ENCODE assay signal across 18 cellular contexts in genomic region chr19:38031423-38031770, GRCh38.
DNase-seq lines count a peak whose midpoint lies in the region; ATAC-seq and TF ChIP-seq lines count a peak whose summit lies in the region.
"Had no signal": no experiment of that assay in that cellular context is flagged by ENCODE, and none has a peak within 500 bp of the region (broad histone marks: within the 10 kb centered on the region; RNA-seq: fewer than 3 reads in every experiment).

No MANE protein-coding gene starts in this region.

- no TSS peak for BruUV-seq in OCI-LY7 (replicated peaks; lab: Mats Ljungman, UMichigan)

- ATAC-seq in naive B cell (ENCODE audit: low read depth in 2 of 2) (no peak), GM21526 (IDR thresholded peaks at IDR 0.05; ENCODE audit: low FRiP score, unreplicated experiment) (no peak)
- ATAC-seq: activated CD8-positive, alpha-beta T cell treated with anti-CD3 and anti-CD28 coated beads, Interleukin-2, amount 10 ng/mL, durations not matched to agents 7 days and 5 days; GM12878; right cardiac atrium had no signal

- DNase-seq in OCI-LY7 (ENCODE audit: low spot score) = no peak
- DNase-seq in dermis blood vessel endothelial cell = peak; percentile 95
- DNase-seq in naive B cell = no peak
- no peak for DNase-seq in RWPE1 (ENCODE audit: low spot score)
- DNase-seq in NCI-H2029 (lab: John Stamatoyannopoulos, UW) = no peak
- DNase-seq in progenitor cell of endocrine pancreas (ENCODE audit: low spot score, unreplicated experiment) = no peak
- DNase-seq: activated CD8-positive, alpha-beta T cell treated with anti-CD3 and anti-CD28 coated beads, Interleukin-2, amount 10 ng/mL, durations not matched to agents 7 days and 5 days; COR-L47; glutamatergic neuron; HCEC 1CT; immature natural killer cell; MM.1S; NCI-H2081; NCI-H69; right cardiac atrium had no signal

- H3K36me3 ChIP-seq in DOHH2 (ENCODE audit: control insufficient read depth, low read length) = peaks cover 12% of the 10 kb centered on the region
- peaks cover 32% of the 10 kb centered on the region for H3K36me3 ChIP-seq in OCI-LY7 (ENCODE audit: insufficient read depth, low read length)

- H3K27me3 ChIP-seq in DOHH2 (ENCODE audit: control insufficient read depth, low read length) = no peaks in the 10 kb centered on the region

- H3K4me3 Mint-ChIP-seq in naive B cell (peak overlapping the region in 2 of 8 donors; percentile 9 to 41), progenitor cell of endocrine pancreas (ENCODE audit: low read depth) (no peak overlapping the region)
- H3K4me3 Mint-ChIP-seq: activated CD8-positive, alpha-beta T cell treated with anti-CD3 and anti-CD28 coated beads, Interleukin-2, amount 10 ng/mL, durations not matched to agents 7 days and 5 days; immature natural killer cell had no signal

- intact Hi-C loops in OCI-LY7 (cut with micrococcal nuclease; ENCODE audit: unreplicated experiment) = loop anchor here (5.0 kb wide), 1 partner anchor 104 kb away; no protein-coding TSS in a partner anchor

- H3K9me3 ChIP-seq in DOHH2 (ENCODE audit: control insufficient read depth, insufficient read depth, low read length) (no peaks in the 10 kb centered on the region), OCI-LY7 (ENCODE audit: low read length) (peaks cover 18% of the 10 kb centered on the region; the same call in 1 of the 2 replicates)

- H3K4me2 ChIP-seq in DOHH2 (ENCODE audit: low read length) (peak overlapping the region; percentile 19; the same call in 1 of the 2 replicates), OCI-LY7 (ENCODE audit: low read length) (0 out of 2 replicates have a peak overlapping the region, but pooled peaks have one; percentile 82)

- peaks cover 6% of the 10 kb centered on the region; the same call in 1 of the 2 replicates for H3F3A ChIP-seq in DOHH2 (ENCODE audit: control insufficient read depth, insufficient read depth)

- peaks cover 2 to 10% (median 5%) of the 10 kb centered on the region in 7 donors for H3K9me3 Mint-ChIP-seq in naive B cell
- peaks cover 2% of the 10 kb centered on the region for H3K9me3 Mint-ChIP-seq in progenitor cell of endocrine pancreas (ENCODE audit: low read depth)

- H3K36me3 Mint-ChIP-seq in naive B cell (peaks cover 22 to 24% of the 10 kb centered on the region in 2 donors), progenitor cell of endocrine pancreas (ENCODE audit: insufficient read depth) (peaks cover 21% of the 10 kb centered on the region)

- POLR2A ChIA-PET in OCI-LY7 (lab: Charles Lee) (interaction anchor here (0.6 to 3.0 kb wide), 2 partner anchors 27 to 122 kb away, joined by 4 to 20 read pairs; no protein-coding TSS in a partner anchor), RWPE1 (lab: Yijun Ruan, JAX; ENCODE audit: low non-redundant PET) (no interaction called here)

- peak overlapping the region in 5 of 6 donors; percentile 21 to 100 (median 94) for H3K27ac Mint-ChIP-seq in naive B cell
- no peak overlapping the region for H3K27ac Mint-ChIP-seq in progenitor cell of endocrine pancreas
- H3K27ac Mint-ChIP-seq: activated CD8-positive, alpha-beta T cell treated with anti-CD3 and anti-CD28 coated beads, Interleukin-2, amount 10 ng/mL, durations not matched to agents 7 days and 5 days had no signal

- H3K27ac ChIP-seq in DOHH2 (ENCODE audit: low read depth, low read length) (no peak overlapping the region), OCI-LY7 (ENCODE audit: low read depth, low read length, poor library complexity, severe bottlenecking) (peak overlapping the region; percentile 97), RWPE1 (no peak overlapping the region)

- peaks cover 32% of the 10 kb centered on the region for H3K79me2 ChIP-seq in DOHH2 (ENCODE audit: control insufficient read depth, low read length)
- peaks cover 15% of the 10 kb centered on the region; the same call in 1 of the 2 replicates for H3K79me2 ChIP-seq in OCI-LY7 (ENCODE audit: insufficient read depth, low read depth, low read length)

- no peak overlapping the region for H3K4me3 ChIP-seq in DOHH2 (ENCODE audit: low read length)
- H3K4me3 ChIP-seq in OCI-LY7 (ENCODE audit: low read depth, low read length, poor library complexity, severe bottlenecking) = no peak overlapping the region
- H3K4me3 ChIP-seq: GM12878 had no signal

- no peaks in the 10 kb centered on the region for H3K27me3 Mint-ChIP-seq in naive B cell
- no peaks in the 10 kb centered on the region for H3K27me3 Mint-ChIP-seq in progenitor cell of endocrine pancreas

- H4K20me1 ChIP-seq in DOHH2 (ENCODE audit: control insufficient read depth, insufficient read depth, low read depth, low read length) = 0 out of 2 replicates have a peak, but pooled peaks cover 4% of the 10 kb centered on the region
- H4K20me1 ChIP-seq in OCI-LY7 (ENCODE audit: insufficient read depth, low read length) = no peaks in the 10 kb centered on the region

- CTCF ChIA-PET in OCI-LY7 (lab: Charles Lee; ENCODE audit: unreplicated experiment) (no interaction called here), RWPE1 (lab: Yijun Ruan, JAX) (no interaction called here)

- H3K9me2 ChIP-seq in DOHH2 (replicated peaks; ENCODE audit: control insufficient read depth, low read length) = no peaks in the 10 kb centered on the region
- no peaks in the 10 kb centered on the region for H3K9me2 ChIP-seq in OCI-LY7 (ENCODE audit: insufficient read depth, low read length)

- H3K4me1 Mint-ChIP-seq in naive B cell (peaks cover 69 to 97% (median 89%) of the 10 kb centered on the region in 3 donors), progenitor cell of endocrine pancreas (ENCODE audit: low read depth) (peaks cover 26% of the 10 kb centered on the region)
- H3K4me1 Mint-ChIP-seq: immature natural killer cell had no signal

- H2AFZ ChIP-seq in OCI-LY7 (ENCODE audit: low read length) = no peak overlapping the region

- TF ChIP-seq CTCF in DOHH2 (IDR thresholded peaks at IDR 0.05; ENCODE audit: low read depth, low read length, poor library complexity, severe bottlenecking) (no peak), OCI-LY7 (conservative IDR thresholded peaks at IDR 0.05; ENCODE audit: low read length) (no peak), RWPE1 (conservative IDR thresholded peaks at IDR 0.05; ENCODE audit: low read depth) (no peak), progenitor cell of endocrine pancreas (IDR thresholded peaks at IDR 0.05; ENCODE audit: unreplicated experiment) (no peak)

- H3K4me1 ChIP-seq in DOHH2 (ENCODE audit: control insufficient read depth, low read length) (peaks cover 46% of the 10 kb centered on the region), OCI-LY7 (ENCODE audit: insufficient read depth, low read length, poor library complexity, severe bottlenecking) (peaks cover 54% of the 10 kb centered on the region)
